ENCODE assay signal across 18 cellular contexts in genomic region chr1:21495225-21495820, GRCh38.
"Had no signal": no experiment of that assay in that cellular context is flagged by ENCODE, and none has a peak within 500 bp of the region (broad histone marks: within the 10 kb centered on the region; RNA-seq: fewer than 3 reads in every experiment).

No MANE protein-coding gene starts in this region.

- H3K27ac ChIP-seq: dorsolateral prefrontal cortex, heart left ventricle, psoas muscle, spleen, tibial artery, upper lobe of right lung, vagina had no signal

- H3K9me3 ChIP-seq: psoas muscle, tibial artery, upper lobe of right lung, vagina had no signal

- DNase-seq: cortex of kidney; dorsolateral prefrontal cortex; effector CD8-positive, alpha-beta T cell; foreskin melanocyte; heart left ventricle; hypothalamus; kidney glomerular epithelial cell; midbrain; naive B cell; psoas muscle; retina; spleen; stimulated activated CD4-positive, alpha-beta T cell treated with anti-CD3 and anti-CD28 coated beads, Interleukin-15, amount 100 ng/mL, for 24 hours; stimulated activated CD4-positive, alpha-beta T cell treated with anti-CD3 and anti-CD28 coated beads, Interleukin-1b, Interleukin-23, amount 100 ng/mL, for 48 hours; stimulated activated CD4-positive, alpha-beta T cell treated with anti-CD3 and anti-CD28 coated beads, Interleukin-4, amount 100 ng/mL, for 24 hours; upper lobe of right lung had no signal

- H3K36me3 ChIP-seq: heart left ventricle, spleen, tibial artery, upper lobe of right lung, vagina had no signal

- H3K4me3 ChIP-seq: dorsolateral prefrontal cortex, heart left ventricle, psoas muscle, spleen, tibial artery, upper lobe of right lung, vagina had no signal

- H3K4me1 ChIP-seq: psoas muscle, spleen, tibial artery, upper lobe of right lung, vagina had no signal

- H3K27me3 ChIP-seq: dorsolateral prefrontal cortex, upper lobe of right lung, vagina had no signal
